ENCODE assay signal across 8 cellular contexts in the genomic region with DNA sequence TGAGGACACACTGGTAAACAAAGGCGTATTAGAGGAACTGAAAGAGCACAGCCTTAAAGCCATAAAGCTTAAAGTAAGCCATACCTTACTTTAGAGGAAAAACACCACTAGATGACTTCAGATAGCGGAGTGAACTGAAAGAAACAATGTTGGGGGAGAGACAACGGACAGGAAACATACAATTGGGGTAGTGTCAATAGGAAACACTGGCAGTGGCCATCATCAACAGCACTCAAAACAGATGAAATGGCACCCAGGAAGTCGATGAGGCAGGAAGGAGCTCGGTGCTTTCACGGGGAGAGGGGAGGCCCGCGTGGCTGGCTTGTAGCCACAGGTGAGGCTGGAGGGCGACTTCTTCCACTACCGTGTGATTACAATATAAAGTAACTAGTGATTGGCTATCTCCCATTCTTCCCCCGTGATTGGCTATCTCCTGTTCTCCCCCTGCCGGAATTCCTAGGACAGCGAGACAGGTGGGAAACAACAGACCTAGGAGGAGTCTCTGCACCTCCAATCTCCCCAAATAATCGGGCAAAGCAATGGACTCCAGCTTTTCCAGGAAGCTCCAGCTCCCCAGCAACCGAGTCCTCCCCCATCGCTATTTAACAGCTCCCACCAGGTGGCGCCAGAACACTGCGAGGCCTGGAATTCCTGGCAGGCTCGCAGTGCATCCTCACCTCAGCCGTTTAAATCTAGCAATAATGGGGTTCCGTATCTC. TPM values are rescaled to one million over a fixed set of nuclear protein-coding genes. Genes with fewer than 3 reads are reported as not detected.
DNase-seq lines count a peak whose midpoint lies in the region; ATAC-seq lines count a peak whose summit lies in the region.

No MANE protein-coding gene starts in this region.

- CTCF ChIA-PET in activated CD4-positive, alpha-beta memory T cell treated with anti-CD3 and anti-CD28 coated beads for 36 hours (lab: Charles Lee), result interaction anchor here (0.6 to 2.6 kb wide), 24 partner anchors 9 to 363 kb away, joined by 3 to 40 read pairs (median 4); a partner anchor contains a TSS

- H3K4me1 Mint-ChIP-seq in activated CD4-positive, alpha-beta memory T cell treated with anti-CD3 and anti-CD28 coated beads for 36 hours (ENCODE audit: low read depth), result peaks cover 5% of the 10 kb centered on the region

- H3K36me3 Mint-ChIP-seq in activated CD4-positive, alpha-beta memory T cell treated with anti-CD3 and anti-CD28 coated beads for 36 hours, result no peaks in the 10 kb centered on the region

- peak overlapping the region; percentile 70 for H3K4me3 Mint-ChIP-seq in activated CD4-positive, alpha-beta memory T cell treated with anti-CD3 and anti-CD28 coated beads for 36 hours

- ATAC-seq in GM19043 (IDR thresholded peaks at IDR 0.05; ENCODE audit: low read depth, unreplicated experiment) (peak; percentile 72), HG03432 (IDR thresholded peaks at IDR 0.05; ENCODE audit: unreplicated experiment) (peak; percentile 81)

- DNase-seq in AML-193 (lab: John Stamatoyannopoulos, UW) (peak; percentile 63 to 73), NCI-H69 (lab: John Stamatoyannopoulos, UW) (peak; percentile 91), medulla oblongata (ENCODE audit: extremely low spot score) (peak; percentile 85)
- DNase-seq in activated CD4-positive, alpha-beta memory T cell treated with anti-CD3 and anti-CD28 coated beads for 36 hours, result peak; percentile 80
- peak; percentile 29 for DNase-seq in effector CD8-positive, alpha-beta T cell (lab: John Stamatoyannopoulos, UW)
- peak; percentile 52 for DNase-seq in stimulated activated CD8-positive, alpha-beta memory T cell treated with anti-CD3 and anti-CD28 coated beads, Interleukin-15, amount 100 ng/mL, for 24 hours (ENCODE audit: low read depth)

- no peak overlapping the region for H3K27ac Mint-ChIP-seq in activated CD4-positive, alpha-beta memory T cell treated with anti-CD3 and anti-CD28 coated beads for 36 hours

- no peaks in the 10 kb centered on the region for H3K27me3 Mint-ChIP-seq in activated CD4-positive, alpha-beta memory T cell treated with anti-CD3 and anti-CD28 coated beads for 36 hours

- H3K9me3 Mint-ChIP-seq in activated CD4-positive, alpha-beta memory T cell treated with anti-CD3 and anti-CD28 coated beads for 36 hours, result no peaks in the 10 kb centered on the region

- POLR2A ChIA-PET in activated CD4-positive, alpha-beta memory T cell treated with anti-CD3 and anti-CD28 coated beads for 36 hours (lab: Charles Lee), result interaction anchor here (1.1 kb wide), 1 partner anchor 10 kb away, joined by 4 read pairs; no protein-coding TSS in a partner anchor

- intact Hi-C loops in activated CD4-positive, alpha-beta memory T cell treated with anti-CD3 and anti-CD28 coated beads for 36 hours (cut with micrococcal nuclease), result loop anchor here (1.0 to 10.0 kb wide), 5 partner anchors 213 to 1029 kb away; no protein-coding TSS in a partner anchor

RNA-seq across cellular contexts. Expression of a gene that starts 2.4 kb away (rescaled TPM):
- not detected for total RNA-seq in activated CD4-positive, alpha-beta memory T cell treated with anti-CD3 and anti-CD28 coated beads for 36 hours

RNA-seq across cellular contexts. Expression of a gene that starts 19.7 kb away (rescaled TPM):
- not detected for total RNA-seq in activated CD4-positive, alpha-beta memory T cell treated with anti-CD3 and anti-CD28 coated beads for 36 hours

RNA-seq across cellular contexts. Expression of a gene that starts 29.2 kb away (rescaled TPM):
- not detected for total RNA-seq in activated CD4-positive, alpha-beta memory T cell treated with anti-CD3 and anti-CD28 coated beads for 36 hours

RNA-seq across cellular contexts. Expression of a gene that starts 59.8 kb away (rescaled TPM):
- not detected for total RNA-seq in activated CD4-positive, alpha-beta memory T cell treated with anti-CD3 and anti-CD28 coated beads for 36 hours

Comparison
In these comparisons a context has a peak if more than half of its experiments do, and no peak if none do; other contexts are left out.
1. Peak in every context shown above with its lines: DNase-seq and ATAC-seq.
2. DNase-seq: peak in every context shown above with its lines; median percentile 91 in NCI-H69; 85 in medulla oblongata; 80 in activated CD4-positive, alpha-beta memory T cell treated with anti-CD3 and anti-CD28 coated beads for 36 hours; 68 in AML-193; 52 in stimulated activated CD8-positive, alpha-beta memory T cell treated with anti-CD3 and anti-CD28 coated beads, Interleukin-15, amount 100 ng/mL, for 24 hours; 29 in effector CD8-positive, alpha-beta T cell.